8 cellular contexts compared by ENCODE assay signal in the genomic region with DNA sequence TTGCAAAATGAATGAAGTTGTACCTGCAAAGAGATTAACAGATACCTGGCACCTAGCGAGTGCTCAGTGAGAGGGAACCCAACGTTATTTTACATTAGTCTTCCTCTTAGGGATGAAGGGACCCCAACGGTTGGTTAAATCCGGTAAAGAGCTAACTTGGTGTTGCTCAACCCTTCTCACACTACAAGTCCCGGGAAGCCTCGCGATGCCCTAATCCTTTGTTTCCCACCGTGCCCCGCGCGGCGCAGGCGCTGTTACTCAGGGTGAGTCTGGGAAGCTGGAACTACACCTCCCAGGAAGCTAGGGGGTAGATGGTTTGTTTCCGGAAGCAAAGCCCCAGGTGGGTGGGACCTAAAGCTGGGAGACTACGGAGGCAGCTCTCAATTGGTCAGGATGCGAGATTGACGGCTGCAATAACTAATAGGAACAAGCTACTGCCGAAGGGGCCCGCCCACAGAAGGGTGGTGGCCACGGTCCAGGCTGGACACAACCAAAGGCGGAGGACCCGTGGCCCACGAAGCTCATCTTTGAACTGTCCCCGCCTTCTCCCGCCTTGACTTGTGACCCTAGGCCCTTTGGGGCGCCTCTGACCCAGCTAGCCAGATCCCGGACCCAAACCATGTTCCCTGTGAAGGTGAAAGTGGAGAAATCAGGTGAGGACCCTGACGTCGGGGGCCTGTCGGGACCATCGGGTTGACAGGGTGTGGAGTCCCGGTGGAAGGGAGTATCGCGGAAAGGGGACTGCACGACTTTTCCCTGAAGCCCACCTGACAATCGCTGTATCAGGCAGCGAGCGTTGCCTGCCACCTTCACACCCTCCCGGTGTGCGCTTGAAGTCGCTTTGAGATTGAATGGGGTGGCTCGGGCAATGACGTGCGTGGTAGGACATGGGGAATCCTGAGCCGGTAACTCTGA. TPM values are rescaled to one million over a fixed set of nuclear protein-coding genes. Genes with fewer than 3 reads are reported as not detected.
DNase-seq lines count a peak whose midpoint lies in the region; ATAC-seq lines count a peak whose summit lies in the region.

A gene with protein sequence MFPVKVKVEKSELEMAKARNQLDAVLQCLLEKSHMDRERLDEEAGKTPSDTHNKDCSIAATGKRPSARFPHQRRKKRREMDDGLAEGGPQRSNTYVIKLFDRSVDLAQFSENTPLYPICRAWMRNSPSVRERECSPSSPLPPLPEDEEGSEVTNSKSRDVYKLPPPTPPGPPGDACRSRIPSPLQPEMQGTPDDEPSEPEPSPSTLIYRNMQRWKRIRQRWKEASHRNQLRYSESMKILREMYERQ (plus strand): TSS at position 471 of the 915 bp plus-strand sequence. CDS start 149 bp downstream, at position 620.

- peak within 1 kb of the TSS; percentile 96 for H3K27ac Mint-ChIP-seq in activated CD4-positive, alpha-beta T cell treated with anti-CD3 and anti-CD28 coated beads, Interleukin-2, amount 10 ng/mL, durations not matched to agents 7 days and 5 days

- DNase-seq in NCI-H69 (lab: John Stamatoyannopoulos, UW) (peak; percentile 100), dedifferentiated amniotic fluid mesenchymal stem cell (ENCODE audit: extremely low spot score) (peak; percentile 100), left kidney (ENCODE audit: low read depth, low spot score) (peak; percentile 100)
- DNase-seq in activated CD4-positive, alpha-beta T cell treated with anti-CD3 and anti-CD28 coated beads, Interleukin-2, amount 10 ng/mL, durations not matched to agents 7 days and 5 days: peak; percentile 100
- peak; percentile 98 for DNase-seq in stimulated activated CD4-positive, alpha-beta T cell treated with anti-CD3 and anti-CD28 coated beads, Interleukin-2, amount 100 ng/mL, for 24 hours

- peak within 1 kb of the TSS; percentile 99 for H3K4me3 Mint-ChIP-seq in activated CD4-positive, alpha-beta T cell treated with anti-CD3 and anti-CD28 coated beads, Interleukin-2, amount 10 ng/mL, durations not matched to agents 7 days and 5 days

- H4K20me1 ChIP-seq in BLaER1: no peaks in the 10 kb centered on the region

- no peaks in the 10 kb centered on the region for H3K9me3 ChIP-seq in BLaER1

- no peaks in the 10 kb centered on the region for H3K9me3 Mint-ChIP-seq in activated CD4-positive, alpha-beta T cell treated with anti-CD3 and anti-CD28 coated beads, Interleukin-2, amount 10 ng/mL, durations not matched to agents 7 days and 5 days

- peak within 1 kb of the TSS; percentile 81 for H3K4me3 ChIP-seq in BLaER1

- peaks cover 16% of the 10 kb centered on the region for H3K36me3 Mint-ChIP-seq in activated CD4-positive, alpha-beta T cell treated with anti-CD3 and anti-CD28 coated beads, Interleukin-2, amount 10 ng/mL, durations not matched to agents 7 days and 5 days (ENCODE audit: low read depth)

- H3K27ac ChIP-seq in BLaER1: peak within 1 kb of the TSS; percentile 66

- H3K27me3 Mint-ChIP-seq in activated CD4-positive, alpha-beta T cell treated with anti-CD3 and anti-CD28 coated beads, Interleukin-2, amount 10 ng/mL, durations not matched to agents 7 days and 5 days: no peaks in the 10 kb centered on the region

- peaks cover 17% of the 10 kb centered on the region for H3K36me3 ChIP-seq in BLaER1

- CTCF ChIA-PET in activated CD4-positive, alpha-beta T cell treated with anti-CD3 and anti-CD28 coated beads, Interleukin-2, amount 10 ng/mL, durations not matched to agents 7 days and 5 days (lab: Charles Lee): interaction anchor here (0.8 to 1.6 kb wide), 11 partner anchors 9 to 199 kb away, joined by 3 to 7 read pairs (median 4); no protein-coding TSS in a partner anchor

- H3K4me1 Mint-ChIP-seq in activated CD4-positive, alpha-beta T cell treated with anti-CD3 and anti-CD28 coated beads, Interleukin-2, amount 10 ng/mL, durations not matched to agents 7 days and 5 days: peaks cover 49% of the 10 kb centered on the region

- POLR2A ChIA-PET in activated CD4-positive, alpha-beta T cell treated with anti-CD3 and anti-CD28 coated beads, Interleukin-2, amount 10 ng/mL, durations not matched to agents 7 days and 5 days (lab: Charles Lee): interaction anchor here (0.6 to 0.7 kb wide), 2 partner anchors 10 to 33 kb away, joined by 3 read pairs; no protein-coding TSS in a partner anchor

- ATAC-seq in GM19328 (IDR thresholded peaks at IDR 0.05; ENCODE audit: unreplicated experiment) (peak; percentile 72), HG03520 (IDR thresholded peaks at IDR 0.05; ENCODE audit: unreplicated experiment) (peak; percentile 63)

- peak within 1 kb of the TSS; percentile 81 for H3K9ac ChIP-seq in BLaER1

- H3K27me3 ChIP-seq in BLaER1: no peaks in the 10 kb centered on the region

- H3K4me1 ChIP-seq in BLaER1: peaks cover 58% of the 10 kb centered on the region

- peak within 1 kb of the TSS; percentile 94 for H3K4me2 ChIP-seq in BLaER1

RNA-seq across cellular contexts. Expression of the gene that starts here (rescaled TPM):
- total RNA-seq in activated CD4-positive, alpha-beta T cell treated with anti-CD3 and anti-CD28 coated beads, Interleukin-2, amount 10 ng/mL, durations not matched to agents 7 days and 5 days: 10 to 100 TPM; 13.7 to 15.9 TPM

Comparison
In these comparisons a context has a peak if more than half of its experiments do, and no peak if none do; other contexts are left out.
1. Peak in every context shown above with its lines: DNase-seq, ATAC-seq, H3K4me3 ChIP-seq and H3K27ac ChIP-seq.